1 cellular context compared by ENCODE assay signal in the genomic region with DNA sequence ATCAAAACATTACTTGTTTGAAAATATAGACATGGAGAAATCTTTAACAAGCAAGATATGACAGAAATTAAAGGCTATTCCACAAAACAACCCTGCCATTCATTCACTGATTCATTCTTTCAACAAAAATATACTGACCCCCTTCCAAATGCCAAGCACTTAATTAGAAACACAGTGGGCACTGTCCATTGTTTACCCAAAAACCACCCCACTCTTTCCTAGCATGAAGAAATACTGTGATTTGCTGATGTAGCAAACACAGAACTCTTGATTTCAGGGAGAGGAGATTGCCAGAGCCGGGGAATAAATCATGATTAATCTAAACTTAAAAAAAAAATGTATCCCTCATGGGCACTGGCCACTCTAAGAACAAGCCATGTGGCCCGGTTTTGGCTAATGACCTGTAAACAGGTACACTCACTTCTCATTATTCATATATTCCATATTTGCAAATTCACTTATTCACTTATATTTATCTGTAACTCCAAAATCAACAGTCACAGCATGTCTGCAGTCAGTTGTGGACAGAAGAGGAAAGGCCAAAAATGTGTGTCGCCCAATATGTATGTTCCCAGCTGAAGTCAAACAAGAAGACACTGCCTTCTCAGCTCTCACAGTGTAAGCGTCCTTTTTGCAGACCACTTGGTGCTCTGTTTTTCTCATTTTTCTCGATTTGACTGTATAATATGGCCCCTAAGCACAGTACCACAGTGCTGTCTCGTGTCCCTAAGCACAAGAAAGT.
TF ChIP-seq lines count a peak whose summit lies in the region.

No MANE protein-coding gene starts in this region.

TF ChIP-seq in K562, 482 proteins besides CTCF, POLR2A, EP300 and RAD21 (continued from another document):
- TF ChIP-seq, protein P1, sequence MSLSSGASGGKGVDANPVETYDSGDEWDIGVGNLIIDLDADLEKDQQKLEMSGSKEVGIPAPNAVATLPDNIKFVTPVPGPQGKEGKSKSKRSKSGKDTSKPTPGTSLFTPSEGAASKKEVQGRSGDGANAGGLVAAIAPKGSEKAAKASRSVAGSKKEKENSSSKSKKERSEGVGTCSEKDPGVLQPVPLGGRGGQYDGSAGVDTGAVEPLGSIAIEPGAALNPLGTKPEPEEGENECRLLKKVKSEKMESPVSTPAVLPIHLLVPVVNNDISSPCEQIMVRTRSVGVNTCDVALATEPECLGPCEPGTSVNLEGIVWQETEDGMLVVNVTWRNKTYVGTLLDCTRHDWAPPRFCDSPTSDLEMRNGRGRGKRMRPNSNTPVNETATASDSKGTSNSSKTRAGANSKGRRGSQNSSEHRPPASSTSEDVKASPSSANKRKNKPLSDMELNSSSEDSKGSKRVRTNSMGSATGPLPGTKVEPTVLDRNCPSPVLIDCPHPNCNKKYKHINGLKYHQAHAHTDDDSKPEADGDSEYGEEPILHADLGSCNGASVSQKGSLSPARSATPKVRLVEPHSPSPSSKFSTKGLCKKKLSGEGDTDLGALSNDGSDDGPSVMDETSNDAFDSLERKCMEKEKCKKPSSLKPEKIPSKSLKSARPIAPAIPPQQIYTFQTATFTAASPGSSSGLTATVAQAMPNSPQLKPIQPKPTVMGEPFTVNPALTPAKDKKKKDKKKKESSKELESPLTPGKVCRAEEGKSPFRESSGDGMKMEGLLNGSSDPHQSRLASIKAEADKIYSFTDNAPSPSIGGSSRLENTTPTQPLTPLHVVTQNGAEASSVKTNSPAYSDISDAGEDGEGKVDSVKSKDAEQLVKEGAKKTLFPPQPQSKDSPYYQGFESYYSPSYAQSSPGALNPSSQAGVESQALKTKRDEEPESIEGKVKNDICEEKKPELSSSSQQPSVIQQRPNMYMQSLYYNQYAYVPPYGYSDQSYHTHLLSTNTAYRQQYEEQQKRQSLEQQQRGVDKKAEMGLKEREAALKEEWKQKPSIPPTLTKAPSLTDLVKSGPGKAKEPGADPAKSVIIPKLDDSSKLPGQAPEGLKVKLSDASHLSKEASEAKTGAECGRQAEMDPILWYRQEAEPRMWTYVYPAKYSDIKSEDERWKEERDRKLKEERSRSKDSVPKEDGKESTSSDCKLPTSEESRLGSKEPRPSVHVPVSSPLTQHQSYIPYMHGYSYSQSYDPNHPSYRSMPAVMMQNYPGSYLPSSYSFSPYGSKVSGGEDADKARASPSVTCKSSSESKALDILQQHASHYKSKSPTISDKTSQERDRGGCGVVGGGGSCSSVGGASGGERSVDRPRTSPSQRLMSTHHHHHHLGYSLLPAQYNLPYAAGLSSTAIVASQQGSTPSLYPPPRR (CRISPR knock-in tag; IDR thresholded peaks at IDR 0.05; ENCODE audit: borderline replicate concordance): no peak
- TF ChIP-seq SPI1 (IDR thresholded peaks at IDR 0.05; ENCODE audit: borderline replicate concordance, low read depth, low read length) (no peak), NBN (IDR thresholded peaks at IDR 0.05; ENCODE audit: low read depth) (no peak), PTBP1 (IDR thresholded peaks at IDR 0.05; ENCODE audit: low read depth, low read length) (no peak), C11orf30 (IDR thresholded peaks at IDR 0.05; ENCODE audit: low read depth) (peak; percentile 77), ZNF583 (CRISPR knock-in tag; IDR thresholded peaks at IDR 0.05) (no peak), MAFF (IDR thresholded peaks at IDR 0.05; ENCODE audit: low read length) (peak; percentile 50), SMAD1 (IDR thresholded peaks at IDR 0.05; ENCODE audit: low read depth, low read length, partially characterized antibody) (no peak), RHOXF2B (CRISPR knock-in tag; conservative IDR thresholded peaks at IDR 0.05) (no peak), MTF1 (CRISPR knock-in tag; IDR thresholded peaks at IDR 0.05; ENCODE audit: borderline replicate concordance) (no peak), WHSC1 (IDR thresholded peaks at IDR 0.05; ENCODE audit: low read length) (no peak), FOXM1 (IDR thresholded peaks at IDR 0.05; ENCODE audit: low read depth) (no peak), FOXM1 (CRISPR knock-in tag; IDR thresholded peaks at IDR 0.05; ENCODE audit: low read depth) (no peak), ZNF316 (IDR thresholded peaks at IDR 0.05) (peak; percentile 87), ZNF707 (CRISPR knock-in tag; conservative IDR thresholded peaks at IDR 0.05) (no peak), MAFK (IDR thresholded peaks at IDR 0.05; ENCODE audit: low read length) (peak; percentile 66)
- TF ChIP-seq, protein P2, sequence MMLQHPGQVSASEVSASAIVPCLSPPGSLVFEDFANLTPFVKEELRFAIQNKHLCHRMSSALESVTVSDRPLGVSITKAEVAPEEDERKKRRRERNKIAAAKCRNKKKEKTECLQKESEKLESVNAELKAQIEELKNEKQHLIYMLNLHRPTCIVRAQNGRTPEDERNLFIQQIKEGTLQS (IDR thresholded peaks at IDR 0.05): no peak
- TF ChIP-seq, protein P2 (CRISPR knock-in tag; conservative IDR thresholded peaks at IDR 0.05): no peak
- TF ChIP-seq, protein P3, sequence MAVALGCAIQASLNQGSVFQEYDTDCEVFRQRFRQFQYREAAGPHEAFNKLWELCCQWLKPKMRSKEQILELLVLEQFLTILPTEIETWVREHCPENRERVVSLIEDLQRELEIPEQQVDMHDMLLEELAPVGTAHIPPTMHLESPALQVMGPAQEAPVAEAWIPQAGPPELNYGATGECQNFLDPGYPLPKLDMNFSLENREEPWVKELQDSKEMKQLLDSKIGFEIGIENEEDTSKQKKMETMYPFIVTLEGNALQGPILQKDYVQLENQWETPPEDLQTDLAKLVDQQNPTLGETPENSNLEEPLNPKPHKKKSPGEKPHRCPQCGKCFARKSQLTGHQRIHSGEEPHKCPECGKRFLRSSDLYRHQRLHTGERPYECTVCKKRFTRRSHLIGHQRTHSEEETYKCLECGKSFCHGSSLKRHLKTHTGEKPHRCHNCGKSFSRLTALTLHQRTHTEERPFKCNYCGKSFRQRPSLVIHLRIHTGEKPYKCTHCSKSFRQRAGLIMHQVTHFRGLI (CRISPR knock-in tag; IDR thresholded peaks at IDR 0.05): no peak
- TF ChIP-seq, protein P4, sequence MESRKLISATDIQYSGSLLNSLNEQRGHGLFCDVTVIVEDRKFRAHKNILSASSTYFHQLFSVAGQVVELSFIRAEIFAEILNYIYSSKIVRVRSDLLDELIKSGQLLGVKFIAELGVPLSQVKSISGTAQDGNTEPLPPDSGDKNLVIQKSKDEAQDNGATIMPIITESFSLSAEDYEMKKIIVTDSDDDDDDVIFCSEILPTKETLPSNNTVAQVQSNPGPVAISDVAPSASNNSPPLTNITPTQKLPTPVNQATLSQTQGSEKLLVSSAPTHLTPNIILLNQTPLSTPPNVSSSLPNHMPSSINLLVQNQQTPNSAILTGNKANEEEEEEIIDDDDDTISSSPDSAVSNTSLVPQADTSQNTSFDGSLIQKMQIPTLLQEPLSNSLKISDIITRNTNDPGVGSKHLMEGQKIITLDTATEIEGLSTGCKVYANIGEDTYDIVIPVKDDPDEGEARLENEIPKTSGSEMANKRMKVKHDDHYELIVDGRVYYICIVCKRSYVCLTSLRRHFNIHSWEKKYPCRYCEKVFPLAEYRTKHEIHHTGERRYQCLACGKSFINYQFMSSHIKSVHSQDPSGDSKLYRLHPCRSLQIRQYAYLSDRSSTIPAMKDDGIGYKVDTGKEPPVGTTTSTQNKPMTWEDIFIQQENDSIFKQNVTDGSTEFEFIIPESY (CRISPR knock-in tag; IDR thresholded peaks at IDR 0.05): no peak
